12 cellular contexts compared by ENCODE assay signal in the genomic region with DNA sequence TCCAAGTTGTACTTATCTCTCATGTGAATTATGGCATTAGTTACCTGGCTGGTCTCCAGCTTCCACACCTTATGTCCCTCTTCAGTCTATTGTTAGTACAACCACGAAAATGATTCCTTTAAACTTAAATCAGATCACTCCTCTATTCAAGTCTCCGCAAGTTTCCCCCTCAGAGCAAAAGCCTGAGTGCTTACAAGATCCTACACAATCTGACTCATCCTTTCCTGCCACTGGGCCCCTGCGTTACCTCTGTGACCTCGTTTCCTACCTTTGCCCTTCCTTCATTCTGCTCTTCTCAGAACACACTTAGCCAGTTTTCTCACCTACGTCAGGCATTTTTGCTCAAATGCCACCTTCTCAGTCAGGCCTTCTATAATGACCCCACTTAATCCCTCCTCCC. TPM values are rescaled to one million over a fixed set of nuclear protein-coding genes. Genes with fewer than 3 reads are reported as not detected.
DNase-seq lines count a peak whose midpoint lies in the region; ATAC-seq and TF ChIP-seq lines count a peak whose summit lies in the region.
"Had no signal": no experiment of that assay in that cellular context is flagged by ENCODE, and none has a peak within 500 bp of the region (broad histone marks: within the 10 kb centered on the region; RNA-seq: fewer than 3 reads in every experiment).

No MANE protein-coding gene starts in this region.

- peak overlapping the region in 4 of 7 donors; percentile 17 to 45 (median 30) for H3K27ac Mint-ChIP-seq in CD4-positive, alpha-beta memory T cell
- H3K27ac Mint-ChIP-seq in T-helper 1 cell treated with Interleukin-12 subunit alpha and Interleukin-12 subunit beta and Interleukin-4 antibody, amounts not matched to agents 30 μg/mL and 1 μg/mL, for 36 hours: peak overlapping the region; percentile 34
- peak overlapping the region; percentile 2 for H3K27ac Mint-ChIP-seq in progenitor cell of endocrine pancreas
- H3K27ac Mint-ChIP-seq: brain had no signal

- no peaks in the 10 kb centered on the region for H3K36me3 ChIP-seq in CD4-positive, alpha-beta memory T cell (ENCODE audit: insufficient read depth, low read length)
- H3K36me3 ChIP-seq in HAP-1 (replicated peaks): no peaks in the 10 kb centered on the region

- intact Hi-C loops in CD4-positive, alpha-beta memory T cell (cut with micrococcal nuclease): no loop called here

- no peaks in the 10 kb centered on the region for H3K36me3 Mint-ChIP-seq in CD4-positive, alpha-beta memory T cell
- H3K36me3 Mint-ChIP-seq in T-helper 1 cell treated with Interleukin-12 subunit alpha and Interleukin-12 subunit beta and Interleukin-4 antibody, amounts not matched to agents 30 μg/mL and 1 μg/mL, for 36 hours (ENCODE audit: low read depth): no peaks in the 10 kb centered on the region
- H3K36me3 Mint-ChIP-seq in progenitor cell of endocrine pancreas (ENCODE audit: insufficient read depth): no peaks in the 10 kb centered on the region
- H3K36me3 Mint-ChIP-seq: brain had no signal

- TF ChIP-seq CTCF in progenitor cell of endocrine pancreas (IDR thresholded peaks at IDR 0.05; ENCODE audit: unreplicated experiment): no peak

- no peaks in the 10 kb centered on the region for H3K9me3 ChIP-seq in CD4-positive, alpha-beta memory T cell (ENCODE audit: control insufficient read depth in 1 of 2, low read length in 2 of 2)
- no peaks in the 10 kb centered on the region for H3K9me3 ChIP-seq in HAP-1

- peaks cover 7% of the 10 kb centered on the region for H3K4me1 ChIP-seq in CD4-positive, alpha-beta memory T cell (ENCODE audit: insufficient read depth, low read length)
- no peaks in the 10 kb centered on the region for H3K4me1 ChIP-seq in HAP-1

- H3K4me1 Mint-ChIP-seq in CD4-positive, alpha-beta memory T cell: peaks cover 7 to 16% (median 10%) of the 10 kb centered on the region in 4 donors
- H3K4me1 Mint-ChIP-seq in T-helper 1 cell treated with Interleukin-12 subunit alpha and Interleukin-12 subunit beta and Interleukin-4 antibody, amounts not matched to agents 30 μg/mL and 1 μg/mL, for 36 hours (ENCODE audit: low read depth): peaks cover 8% of the 10 kb centered on the region
- H3K4me1 Mint-ChIP-seq in progenitor cell of endocrine pancreas (ENCODE audit: low read depth): peaks cover 8% of the 10 kb centered on the region
- H3K4me1 Mint-ChIP-seq: brain had no signal

- in situ Hi-C loops in HAP-1 (cut with MboI; ENCODE audit: low sequenced_read_pairs): loop anchor here (25.0 kb wide), 1 partner anchor 608 kb away; no protein-coding TSS in a partner anchor

- H3K27ac ChIP-seq in CD4-positive, alpha-beta memory T cell (ENCODE audit: low read depth, low read length): no peak overlapping the region
- no peak overlapping the region for H3K27ac ChIP-seq in caudate nucleus (ENCODE audit: low read depth, low read length)

- H3K27me3 ChIP-seq in CD4-positive, alpha-beta memory T cell (ENCODE audit: insufficient read depth, low read length): no peaks in the 10 kb centered on the region
- H3K27me3 ChIP-seq in HAP-1 (ENCODE audit: low read depth): no peaks in the 10 kb centered on the region

- ATAC-seq in GM19023 (IDR thresholded peaks at IDR 0.05; ENCODE audit: unreplicated experiment): no peak

- H3K27me3 Mint-ChIP-seq in CD4-positive, alpha-beta memory T cell: peaks cover 0 to 1% of the 10 kb centered on the region in 2 donors
- no peaks in the 10 kb centered on the region for H3K27me3 Mint-ChIP-seq in T-helper 1 cell treated with Interleukin-12 subunit alpha and Interleukin-12 subunit beta and Interleukin-4 antibody, amounts not matched to agents 30 μg/mL and 1 μg/mL, for 36 hours (ENCODE audit: low read depth)
- H3K27me3 Mint-ChIP-seq in progenitor cell of endocrine pancreas: no peaks in the 10 kb centered on the region

- H3K9me3 Mint-ChIP-seq in CD4-positive, alpha-beta memory T cell: no peaks in the 10 kb centered on the region
- no peaks in the 10 kb centered on the region for H3K9me3 Mint-ChIP-seq in T-helper 1 cell treated with Interleukin-12 subunit alpha and Interleukin-12 subunit beta and Interleukin-4 antibody, amounts not matched to agents 30 μg/mL and 1 μg/mL, for 36 hours
- H3K9me3 Mint-ChIP-seq in progenitor cell of endocrine pancreas (ENCODE audit: low read depth): peaks cover 3% of the 10 kb centered on the region

- no peak overlapping the region for H3K4me3 ChIP-seq in CD4-positive, alpha-beta memory T cell (ENCODE audit: low read length in 2 of 2)
- H3K4me3 ChIP-seq in HAP-1: no peak overlapping the region

- H3K4me3 Mint-ChIP-seq in CD4-positive, alpha-beta memory T cell: peak overlapping the region in 2 of 8 donors; percentile 1 to 4
- peak overlapping the region; percentile 8 for H3K4me3 Mint-ChIP-seq in T-helper 1 cell treated with Interleukin-12 subunit alpha and Interleukin-12 subunit beta and Interleukin-4 antibody, amounts not matched to agents 30 μg/mL and 1 μg/mL, for 36 hours
- H3K4me3 Mint-ChIP-seq in progenitor cell of endocrine pancreas (ENCODE audit: low read depth): no peak overlapping the region
- H3K4me3 Mint-ChIP-seq: brain had no signal

- POLR2A ChIA-PET in CD4-positive, alpha-beta memory T cell (lab: Charles Lee; ENCODE audit: partially characterized antibody): no interaction called here

- peak in 4 of 5 donors; percentile 18 to 68 (median 26) for DNase-seq in CD4-positive, alpha-beta memory T cell
- peak; percentile 24 for DNase-seq in activated naive CD4-positive, alpha-beta T cell treated with anti-CD3 and anti-CD28 coated beads, Interleukin-2, amount 50 U/mL, for 16 hours
- no peak for DNase-seq in progenitor cell of endocrine pancreas (ENCODE audit: low spot score, unreplicated experiment)
- no peak for DNase-seq in caudate nucleus (lab: John Stamatoyannopoulos, UW)
- DNase-seq in middle frontal gyrus (ENCODE audit: extremely low spot score, low spot score): no peak
- DNase-seq in HAP-1 (ENCODE audit: low spot score in 2 of 2): no peak
- DNase-seq: AML-193, GF-D8, islet precursor cell had no signal

- CTCF ChIA-PET in CD4-positive, alpha-beta memory T cell (lab: Charles Lee; ENCODE audit: partially characterized antibody): interaction anchor here (1.2 kb wide), 1 partner anchor 13 kb away, joined by 3 read pairs; no protein-coding TSS in a partner anchor

RNA-seq across cellular contexts. Expression of a gene that starts 45.1 kb away (rescaled TPM):
- total RNA-seq in CD4-positive, alpha-beta memory T cell: 1 to 10 TPM; 2.0 to 2.8 TPM
- polyA plus RNA-seq in CD4-positive, alpha-beta memory T cell: under 1 TPM in 1 of 2 donors, not detected in 1; 0.61 TPM
- 90.7 and 101 TPM in 2 replicates for total RNA-seq in progenitor cell of endocrine pancreas

Comparison
In these comparisons a context has a peak if more than half of its experiments do, and no peak if none do; other contexts are left out.
1. DNase-seq: peak in CD4-positive, alpha-beta memory T cell (4 of 5) and activated naive CD4-positive, alpha-beta T cell treated with anti-CD3 and anti-CD28 coated beads, Interleukin-2, amount 50 U/mL, for 16 hours (single experiment); none in progenitor cell of endocrine pancreas (single experiment), caudate nucleus (0 of 61), middle frontal gyrus (single experiment) and HAP-1 (0 of 2).
2. RNA of a gene that starts 45.1 kb away (total RNA-seq): 90.7 to 101 TPM in progenitor cell of endocrine pancreas; 2.0 to 2.8 TPM in CD4-positive, alpha-beta memory T cell; every median in the first group is over 10 times any median in the second.
3. Peak in every context shown above with its lines, with median percentiles within 50 percentile points of each other: H3K27ac Mint-ChIP-seq.